In the genomic region with DNA sequence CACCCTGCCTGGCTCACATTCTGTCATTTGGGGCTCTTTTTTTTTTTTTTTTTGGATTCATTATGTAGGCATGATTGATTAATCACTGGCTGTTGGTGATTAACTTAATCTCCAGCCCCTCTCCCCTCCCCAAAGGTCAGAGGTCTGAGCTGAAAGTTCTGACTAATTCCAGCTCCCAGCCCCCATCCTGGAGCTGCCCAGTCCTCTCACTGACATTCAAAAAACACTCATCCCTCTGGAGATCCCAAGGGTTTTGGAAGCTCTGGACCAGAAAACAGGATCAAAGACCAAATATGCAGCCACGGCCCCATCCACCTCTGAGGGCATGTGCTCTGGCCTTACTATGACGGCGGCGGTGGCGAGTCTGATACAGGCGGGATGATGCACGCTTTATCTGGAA, we compare ENCODE assay signal across 15 cellular contexts. TPM values are rescaled to one million over a fixed set of nuclear protein-coding genes. Genes with fewer than 3 reads are reported as not detected.
A peak's percentile ranks its signal among the peaks of the same experiment; 100 is the strongest.
DNase-seq lines count a peak whose midpoint lies in the region; ATAC-seq and TF ChIP-seq lines count a peak whose summit lies in the region.
"Had no signal": no experiment of that assay in that cellular context is flagged by ENCODE, and none has a peak within 500 bp of the region (broad histone marks: within the 10 kb centered on the region; RNA-seq: fewer than 3 reads in every experiment).

No MANE protein-coding gene starts in this region.

- peaks cover 0 to 10% (median 0%) of the 10 kb centered on the region in 7 donors for H3K27me3 ChIP-seq in spleen (replicated peaks in 1 of 7)
- H3K27me3 ChIP-seq: brain microvascular endothelial cell had no signal

- peaks cover 64% of the 10 kb centered on the region for H3K4me1 Mint-ChIP-seq in activated CD8-positive, alpha-beta T cell treated with anti-CD3 and anti-CD28 coated beads for 36 hours (ENCODE audit: low read depth)
- H3K4me1 Mint-ChIP-seq in activated CD8-positive, alpha-beta T cell treated with anti-CD3 and anti-CD28 coated beads, Interleukin-2, amount 10 ng/mL, durations not matched to agents 7 days and 5 days (ENCODE audit: low read depth), result peaks cover 64% of the 10 kb centered on the region
- H3K4me1 Mint-ChIP-seq in T-cell, result peaks cover 45 to 65% (median 53%) of the 10 kb centered on the region in 3 donors

- TF ChIP-seq POLR2A in spleen (IDR thresholded peaks at IDR 0.05), result no peak

- H3K9me3 Mint-ChIP-seq in activated CD8-positive, alpha-beta T cell treated with anti-CD3 and anti-CD28 coated beads for 36 hours, result no peaks in the 10 kb centered on the region
- no peaks in the 10 kb centered on the region for H3K9me3 Mint-ChIP-seq in activated CD8-positive, alpha-beta T cell treated with anti-CD3 and anti-CD28 coated beads, Interleukin-2, amount 10 ng/mL, durations not matched to agents 7 days and 5 days (ENCODE audit: insufficient read depth)
- H3K9me3 Mint-ChIP-seq in T-cell, result no peaks in the 10 kb centered on the region
- H3K9me3 Mint-ChIP-seq: naive B cell had no signal

- no peaks in the 10 kb centered on the region for H3K9me3 ChIP-seq in spleen

- peaks cover 22 to 74% (median 53%) of the 10 kb centered on the region in 6 donors for H3K4me1 ChIP-seq in spleen

- CTCF ChIA-PET in activated CD8-positive, alpha-beta T cell treated with anti-CD3 and anti-CD28 coated beads for 36 hours (lab: Charles Lee), result interaction anchor here (1.2 to 2.7 kb wide), 3 partner anchors 9 to 259 kb away, joined by 6 to 8 read pairs (median 7); a partner anchor contains a TSS
- CTCF ChIA-PET in activated CD8-positive, alpha-beta T cell treated with anti-CD3 and anti-CD28 coated beads, Interleukin-2, amount 10 ng/mL, durations not matched to agents 7 days and 5 days (lab: Charles Lee), result interaction anchor here (1.0 to 1.3 kb wide), 2 partner anchors 8 to 57 kb away, joined by 5 to 8 read pairs; no protein-coding TSS in a partner anchor
- CTCF ChIA-PET in T-cell (lab: Charles Lee), result interaction anchor here (0.6 to 0.7 kb wide), 4 partner anchors 10 to 206 kb away, joined by 3 to 7 read pairs (median 4); no protein-coding TSS in a partner anchor

- POLR2A ChIA-PET in activated CD8-positive, alpha-beta T cell treated with anti-CD3 and anti-CD28 coated beads for 36 hours (lab: Charles Lee), result interaction anchor here (0.6 to 1.4 kb wide), 5 partner anchors 13 to 363 kb away, joined by 3 to 5 read pairs (median 3); a partner anchor contains a TSS
- POLR2A ChIA-PET in activated CD8-positive, alpha-beta T cell treated with anti-CD3 and anti-CD28 coated beads, Interleukin-2, amount 10 ng/mL, durations not matched to agents 7 days and 5 days (lab: Charles Lee), result no interaction called here
- POLR2A ChIA-PET in T-cell (lab: Charles Lee), result no interaction called here

- no peak for DNase-seq in activated CD8-positive, alpha-beta T cell treated with anti-CD3 and anti-CD28 coated beads for 36 hours
- DNase-seq in activated CD8-positive, alpha-beta T cell treated with anti-CD3 and anti-CD28 coated beads, Interleukin-2, amount 10 ng/mL, durations not matched to agents 7 days and 5 days, result no peak
- no peak for DNase-seq in T-cell
- DNase-seq in glomerular visceral epithelial cell (ENCODE audit: extremely low spot score), result peak; percentile 19
- DNase-seq in spleen, result no peak
- no peak for DNase-seq in DMS 273 treated with DMSO at 0.1 percent for 48 hours (lab: John Stamatoyannopoulos, UW)
- DNase-seq in NCI-H1092 treated with DMSO at 0.1 percent for 48 hours (lab: John Stamatoyannopoulos, UW), result no peak
- DNase-seq: brain microvascular endothelial cell, dermis blood vessel endothelial cell, EL, erythroblast, naive B cell, NCI-H146, NCI-H226 had no signal

- no peak overlapping the region for H3K27ac Mint-ChIP-seq in activated CD8-positive, alpha-beta T cell treated with anti-CD3 and anti-CD28 coated beads for 36 hours
- no peak overlapping the region for H3K27ac Mint-ChIP-seq in activated CD8-positive, alpha-beta T cell treated with anti-CD3 and anti-CD28 coated beads, Interleukin-2, amount 10 ng/mL, durations not matched to agents 7 days and 5 days
- H3K27ac Mint-ChIP-seq in T-cell, result peak overlapping the region in 1 of 2 donors; percentile 8

- TF ChIP-seq CTCF in activated CD8-positive, alpha-beta T cell treated with anti-CD3 and anti-CD28 coated beads for 36 hours (IDR thresholded peaks at IDR 0.05), result no peak
- no peak for TF ChIP-seq CTCF in spleen (IDR thresholded peaks at IDR 0.05 in 8 of 11, conservative IDR thresholded peaks at IDR 0.05 in 3 of 11)

- H3K4me3 ChIP-seq in spleen, result no peak overlapping the region

- ATAC-seq in activated CD8-positive, alpha-beta T cell treated with anti-CD3 and anti-CD28 coated beads for 36 hours, result no peak
- ATAC-seq in activated CD8-positive, alpha-beta T cell treated with anti-CD3 and anti-CD28 coated beads, Interleukin-2, amount 10 ng/mL, durations not matched to agents 7 days and 5 days, result no peak
- ATAC-seq in T-cell (replicated peaks in 1 of 4) (no peak), GM21390 (IDR thresholded peaks at IDR 0.05; ENCODE audit: unreplicated experiment) (no peak)

- peaks cover 8% of the 10 kb centered on the region for H3K27me3 Mint-ChIP-seq in activated CD8-positive, alpha-beta T cell treated with anti-CD3 and anti-CD28 coated beads for 36 hours
- H3K27me3 Mint-ChIP-seq in activated CD8-positive, alpha-beta T cell treated with anti-CD3 and anti-CD28 coated beads, Interleukin-2, amount 10 ng/mL, durations not matched to agents 7 days and 5 days (ENCODE audit: low read depth), result peaks cover 2% of the 10 kb centered on the region
- no peaks in the 10 kb centered on the region for H3K27me3 Mint-ChIP-seq in T-cell

- H3K36me3 Mint-ChIP-seq in activated CD8-positive, alpha-beta T cell treated with anti-CD3 and anti-CD28 coated beads for 36 hours (ENCODE audit: low read depth), result peaks cover 19% of the 10 kb centered on the region
- H3K36me3 Mint-ChIP-seq in activated CD8-positive, alpha-beta T cell treated with anti-CD3 and anti-CD28 coated beads, Interleukin-2, amount 10 ng/mL, durations not matched to agents 7 days and 5 days (ENCODE audit: low read depth), result peaks cover 15% of the 10 kb centered on the region
- H3K36me3 Mint-ChIP-seq in T-cell, result no peaks in the 10 kb centered on the region
- H3K36me3 Mint-ChIP-seq: naive B cell had no signal

- H3K4me3 Mint-ChIP-seq in activated CD8-positive, alpha-beta T cell treated with anti-CD3 and anti-CD28 coated beads for 36 hours, result peak overlapping the region; percentile 3
- H3K4me3 Mint-ChIP-seq in activated CD8-positive, alpha-beta T cell treated with anti-CD3 and anti-CD28 coated beads, Interleukin-2, amount 10 ng/mL, durations not matched to agents 7 days and 5 days, result no peak overlapping the region
- H3K4me3 Mint-ChIP-seq in T-cell, result peak overlapping the region in 2 of 3 donors; percentile 24 to 89

- intact Hi-C loops in activated CD8-positive, alpha-beta T cell treated with anti-CD3 and anti-CD28 coated beads for 36 hours (cut with micrococcal nuclease), result loop anchor here (5.0 kb wide), 1 partner anchor 35 kb away; no protein-coding TSS in a partner anchor
- intact Hi-C loops in spleen (cut with DNase I; ENCODE audit: low total_unique reads), result no loop called here

- peaks cover 0 to 9% (median 0%) of the 10 kb centered on the region in 6 donors for H3K36me3 ChIP-seq in spleen
- H3K36me3 ChIP-seq: brain microvascular endothelial cell had no signal

- WGBS in spleen, 5 donors, result 91 to 97% (median 96%) methylated on average over 7 of the region's 7 CpGs

- peak overlapping the region in 5 of 8 donors; percentile 86 to 97 (median 96) for H3K27ac ChIP-seq in spleen

RNA-seq across cellular contexts. Expression of a gene that starts 53.8 kb away (rescaled TPM):
- 100 to 1,000 TPM; 284 to 285 TPM for total RNA-seq in activated CD8-positive, alpha-beta T cell treated with anti-CD3 and anti-CD28 coated beads for 36 hours
- total RNA-seq in activated CD8-positive, alpha-beta T cell treated with anti-CD3 and anti-CD28 coated beads, Interleukin-2, amount 10 ng/mL, durations not matched to agents 7 days and 5 days, result 100 to 1,000 TPM; 213 to 217 TPM
- total RNA-seq in T-cell (100 to 1,000 TPM; 119 to 148 (median 127) TPM), spleen (100 to 1,000 TPM in 6 of 7 donors, 10 to 100 TPM in 1; 93.2 to 140 (median 120) TPM)
- 100 to 1,000 TPM in 1 of 3 donors, 10 to 100 TPM in 2; 63.1 to 100 (median 93.5) TPM for polyA plus RNA-seq in spleen
